In genomic region chr15:69154026-69154425, GRCh38 we compare ENCODE assay signal across 16 cellular contexts.
"Had no signal": no experiment of that assay in that cellular context is flagged by ENCODE, and none has a peak within 500 bp of the region (broad histone marks: within the 10 kb centered on the region; RNA-seq: fewer than 3 reads in every experiment).

No MANE protein-coding gene starts in this region.

- H3K9me3 ChIP-seq: breast epithelium, esophagus muscularis mucosa, suprapubic skin had no signal

- DNase-seq: activated CD4-positive, alpha-beta T cell treated with anti-CD3 and anti-CD28 coated beads for 4 hours; activated CD8-positive, alpha-beta T cell treated with anti-CD3 and anti-CD28 coated beads for 36 hours; activated naive CD8-positive, alpha-beta T cell treated with anti-CD3 and anti-CD28 coated beads for 36 hours; glutamatergic neuron; left ventricle myocardium superior; nucleus accumbens; right cardiac atrium; small intestine had no signal

- H3K4me1 Mint-ChIP-seq: activated naive CD8-positive, alpha-beta T cell treated with anti-CD3 and anti-CD28 coated beads for 36 hours had no signal

- H3K36me3 ChIP-seq: breast epithelium, esophagus muscularis mucosa, suprapubic skin had no signal

- H3K9me3 Mint-ChIP-seq: activated CD8-positive, alpha-beta T cell treated with anti-CD3 and anti-CD28 coated beads for 36 hours; activated naive CD8-positive, alpha-beta T cell treated with anti-CD3 and anti-CD28 coated beads for 36 hours; nephron; stimulated activated naive CD8-positive, alpha-beta T cell treated with anti-CD3 and anti-CD28 coated beads, Interleukin-15, Interleukin-2, amounts not matched to agents 100 ng/mL and 50 ng/mL, for 24 hours had no signal

- H3K4me3 Mint-ChIP-seq: activated CD8-positive, alpha-beta T cell treated with anti-CD3 and anti-CD28 coated beads for 36 hours; activated naive CD8-positive, alpha-beta T cell treated with anti-CD3 and anti-CD28 coated beads for 36 hours; nephron; stimulated activated naive CD8-positive, alpha-beta T cell treated with anti-CD3 and anti-CD28 coated beads, Interleukin-15, Interleukin-2, amounts not matched to agents 100 ng/mL and 50 ng/mL, for 24 hours; WTC11 had no signal

- H3K4me3 ChIP-seq: breast epithelium, esophagus muscularis mucosa, suprapubic skin had no signal

- H3K27ac Mint-ChIP-seq: activated CD8-positive, alpha-beta T cell treated with anti-CD3 and anti-CD28 coated beads for 36 hours; activated naive CD8-positive, alpha-beta T cell treated with anti-CD3 and anti-CD28 coated beads for 36 hours; nephron; progenitor cell of endocrine pancreas; stimulated activated naive CD8-positive, alpha-beta T cell treated with anti-CD3 and anti-CD28 coated beads, Interleukin-15, Interleukin-2, amounts not matched to agents 100 ng/mL and 50 ng/mL, for 24 hours; WTC11 had no signal

- ATAC-seq: activated CD8-positive, alpha-beta T cell treated with anti-CD3 and anti-CD28 coated beads for 36 hours; WTC11 had no signal

- H3K27me3 ChIP-seq: breast epithelium had no signal

- H3K27ac ChIP-seq: breast epithelium, esophagus muscularis mucosa, suprapubic skin had no signal

- H3K4me1 ChIP-seq: breast epithelium, esophagus muscularis mucosa, suprapubic skin had no signal

- FAIRE-seq: small intestine, TTC549 had no signal

- H3K36me3 Mint-ChIP-seq: activated naive CD8-positive, alpha-beta T cell treated with anti-CD3 and anti-CD28 coated beads for 36 hours; WTC11 had no signal
